ENCODE assay signal across 27 cellular contexts in the genomic region with DNA sequence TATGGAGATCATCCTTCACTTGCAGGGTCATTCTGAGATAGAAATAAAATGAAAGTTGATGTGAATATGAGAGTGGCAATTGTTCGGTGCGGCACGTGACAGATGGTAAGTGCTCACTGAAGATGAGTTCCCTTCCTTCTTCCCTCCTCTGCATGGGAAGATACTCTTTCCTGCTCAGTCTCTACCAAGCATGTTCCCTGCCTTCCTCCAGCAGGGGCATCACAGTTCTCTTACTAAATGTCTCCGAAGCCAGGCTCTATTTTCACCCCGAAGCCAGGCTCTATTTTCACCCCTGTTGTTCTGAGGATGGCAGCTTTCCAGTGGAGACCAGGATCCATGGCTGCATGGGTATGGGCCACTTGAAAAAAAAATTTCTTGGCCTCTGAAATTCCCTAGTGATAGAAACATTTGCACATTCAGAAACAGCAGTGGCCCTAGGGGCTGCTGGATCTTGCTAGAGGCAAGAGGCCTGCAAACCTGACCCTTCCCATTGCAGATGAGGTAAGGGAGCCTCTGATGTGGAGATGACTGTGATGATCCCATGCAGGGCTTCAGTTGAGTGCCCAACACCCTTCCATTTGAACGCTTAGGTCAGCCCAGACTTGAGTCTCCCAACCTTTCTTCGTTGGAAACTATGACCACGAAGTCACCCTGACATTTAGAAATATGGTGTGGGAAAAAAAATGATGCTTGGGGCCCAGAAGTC.
"Had no signal": no experiment of that assay in that cellular context is flagged by ENCODE, and none has a peak within 500 bp of the region (broad histone marks: within the 10 kb centered on the region; RNA-seq: fewer than 3 reads in every experiment).

No MANE protein-coding gene starts in this region.

- DNase-seq: activated CD4-positive, alpha-beta memory T cell treated with anti-CD3 and anti-CD28 coated beads for 36 hours; activated CD4-positive, alpha-beta T cell treated with anti-CD3 and anti-CD28 coated beads, Interleukin-2, amount 10 ng/mL, durations not matched to agents 24 days and 14 days; activated gamma-delta T cell treated with Interleukin-2 at 50 U/mL for 16 hours; activated naive CD4-positive, alpha-beta T cell treated with anti-CD3 and anti-CD28 coated beads, Interleukin-2, amount 50 U/mL, for 16 hours; activated T-cell treated with anti-CD3 and anti-CD28 coated beads, Interleukin-2, amount 50 U/mL, for 4 hours; amniotic stem cell; central memory CD4-positive, alpha-beta T cell; effector CD4-positive, alpha-beta T cell; kidney; left colon; mammary epithelial cell; naive B cell; nephron progenitor cell; ovary; sigmoid colon; small intestine; stimulated activated CD4-positive, alpha-beta T cell treated with anti-CD3 and anti-CD28 coated beads, Interleukin-4, amount 100 ng/mL, for 24 hours; stimulated activated naive CD8-positive, alpha-beta T cell treated with anti-CD3 and anti-CD28 coated beads, Interleukin-15, amount 100 ng/mL, for 72 hours; substantia nigra; upper lobe of left lung had no signal

- H3K4me1 ChIP-seq: gastroesophageal sphincter, sigmoid colon, upper lobe of left lung had no signal

- H3K27me3 ChIP-seq: neutrophil, ovary, upper lobe of left lung had no signal

- H3K36me3 ChIP-seq: gastroesophageal sphincter, neutrophil, ovary, sigmoid colon, upper lobe of left lung had no signal

- ATAC-seq: activated CD4-positive, CD25-positive, alpha-beta regulatory T cell treated with anti-CD3 and anti-CD28 coated beads, Interleukin-2, amount 50 U/mL, for 24 hours; activated T-cell treated with anti-CD3 and anti-CD28 coated beads, Interleukin-2, amount 50 U/mL, for 4 hours; activated T-helper 17 cell treated with anti-CD3 and anti-CD28 coated beads, Interleukin-2, amount 50 U/mL, for 72 hours; gastroesophageal sphincter; left colon; stimulated activated memory B cell treated with anti-CD40 and anti-IgM and Interleukin-4, amounts not matched to agents 10 μg/mL and 1 μg/mL and 100 μg/mL, for 72 hours; stimulated activated naive CD8-positive, alpha-beta T cell treated with anti-CD3 and anti-CD28 coated beads, Interleukin-15, amount 100 ng/mL, for 72 hours had no signal

- H3K4me3 ChIP-seq: gastroesophageal sphincter, hepatocyte, ovary, sigmoid colon, upper lobe of left lung had no signal

- H3K27ac ChIP-seq: gastroesophageal sphincter, hepatocyte, neutrophil, ovary, sigmoid colon, upper lobe of left lung, VCaP had no signal

- H3K9me3 ChIP-seq: gastroesophageal sphincter, neutrophil, ovary, sigmoid colon, upper lobe of left lung had no signal
